15 cellular contexts compared by ENCODE assay signal in the genomic region with DNA sequence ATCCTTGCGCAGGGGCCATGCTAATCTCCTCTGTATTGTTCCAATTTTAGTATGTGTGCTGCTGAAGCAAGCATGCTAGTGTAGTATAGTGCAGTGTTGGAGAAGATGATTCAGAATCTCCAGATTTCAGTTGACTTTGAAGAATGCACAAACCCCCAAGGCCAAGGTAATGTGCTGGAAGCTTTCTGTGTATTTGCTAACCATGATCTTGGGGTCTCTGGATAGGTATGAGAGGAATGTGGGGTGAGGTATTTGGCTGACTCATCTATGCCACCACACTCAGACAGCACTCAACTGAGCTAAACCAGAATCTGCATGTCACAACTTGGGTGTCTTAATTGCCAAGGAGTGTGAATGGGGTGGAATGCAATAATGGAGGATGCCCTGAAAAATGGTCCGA. TPM values are rescaled to one million over a fixed set of nuclear protein-coding genes. Genes with fewer than 3 reads are reported as not detected.
A peak's percentile ranks its signal among the peaks of the same experiment; 100 is the strongest.
DNase-seq lines count a peak whose midpoint lies in the region; ATAC-seq, FAIRE-seq and TF ChIP-seq lines count a peak whose summit lies in the region.
"Had no signal": no experiment of that assay in that cellular context is flagged by ENCODE, and none has a peak within 500 bp of the region (broad histone marks: within the 10 kb centered on the region; RNA-seq: fewer than 3 reads in every experiment).

No MANE protein-coding gene starts in this region.

- DNase-seq in Caki2 (ENCODE audit: low read depth) (peak; percentile 41), HS-27A (ENCODE audit: low read depth) (peak; percentile 97), astrocyte of the hippocampus (ENCODE audit: low read depth, low spot score) (peak; percentile 84), islet precursor cell (peak; percentile 72), GM12891 (ENCODE audit: insufficient read length, low spot score) (no peak), RPMI8226 (no peak), NOMO-1 treated with DMSO at 0.1 percent for 48 hours (lab: John Stamatoyannopoulos, UW; ENCODE audit: unreplicated experiment) (no peak)
- DNase-seq: activated B cell treated with CpG ODN at 0.5 μM for 24 hours; activated T-cell treated with anti-CD3 and anti-CD28 coated beads, Interleukin-2, amount 50 U/mL, for 4 hours; Caco-2; NCI-H524; nephron progenitor cell; SHP77 treated with DMSO at 0.1 percent for 48 hours; testis had no signal

- in situ Hi-C loops in Caki2 (cut with HindIII; ENCODE audit: low pct_unique_long_range_greater_than_20kb, low sequenced_read_pairs) = no loop called here

- no peak for FAIRE-seq in GM12891 (lab: Jason Lieb, UNC)

- TF ChIP-seq POLR2A in GM12891 (IDR thresholded peaks at IDR 0.05; ENCODE audit: low read depth, low read length) = no peak

- ATAC-seq in HG03097 (IDR thresholded peaks at IDR 0.05; ENCODE audit: low FRiP score, unreplicated experiment) = no peak
- ATAC-seq: activated T-cell treated with anti-CD3 and anti-CD28 coated beads, Interleukin-2, amount 50 U/mL, for 4 hours had no signal

TF ChIP-seq in GM12891, 5 proteins besides CTCF, POLR2A, EP300 and RAD21:
- TF ChIP-seq TAF1 (IDR thresholded peaks at IDR 0.05; ENCODE audit: low read depth, low read length) = no peak
- no peak for TF ChIP-seq SPI1 (IDR thresholded peaks at IDR 0.05; ENCODE audit: low read depth, low read length)
- no peak for TF ChIP-seq PAX5 (IDR thresholded peaks at IDR 0.05; ENCODE audit: insufficient read depth, low read length, severe bottlenecking)
- TF ChIP-seq POU2F2 (IDR thresholded peaks at IDR 0.05; ENCODE audit: low read depth, low read length) = no peak
- no peak for TF ChIP-seq POLR2AphosphoS5 (IDR thresholded peaks at IDR 0.05; ENCODE audit: low read depth, low read length)

RNA-seq across cellular contexts. Expression of gene DEK, which starts 42.7 kb away (rescaled TPM):
- total RNA-seq in Caki2 (2014; rRNA removed; shearing (Covaris generic); ENCODE audit: low replicate concordance) = 153 and 164 TPM in 2 replicates
- 95.6 TPM for polyA plus RNA-seq in GM12891 (2012; ENCODE audit: low read depth, missing spikeins)

Comparison
In these comparisons a context has a peak if more than half of its experiments do, and no peak if none do; other contexts are left out.
1. DNase-seq: peak in Caki2 (single experiment), HS-27A (single experiment), astrocyte of the hippocampus (single experiment) and islet precursor cell (single experiment); none in GM12891 (single experiment), RPMI8226 (single experiment) and NOMO-1 treated with DMSO at 0.1 percent for 48 hours (single experiment).